Comparison of ENCODE assay signal across 14 cellular contexts in the genomic region with DNA sequence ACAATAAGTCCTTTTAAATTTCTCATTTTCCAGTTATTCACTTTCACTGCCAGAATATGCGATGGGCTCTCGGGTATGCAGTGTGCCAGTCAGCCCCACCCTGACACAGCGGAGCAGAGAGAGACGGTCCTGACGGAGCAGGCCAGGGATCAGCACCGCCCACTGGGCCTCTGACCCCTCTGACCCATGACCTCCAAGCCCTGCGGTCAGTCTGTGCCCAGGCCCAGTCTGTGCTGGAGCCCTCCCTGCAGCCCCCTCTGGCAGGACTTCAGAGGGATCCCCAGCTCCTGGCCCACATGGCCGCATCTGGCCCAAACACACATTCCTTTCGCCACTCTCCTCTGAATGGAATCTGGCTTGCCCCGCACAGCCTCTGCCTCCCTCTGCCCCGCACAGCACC. TPM values are rescaled to one million over a fixed set of nuclear protein-coding genes. Genes with fewer than 3 reads are reported as not detected.
A peak's percentile ranks its signal among the peaks of the same experiment; 100 is the strongest.
DNase-seq lines count a peak whose midpoint lies in the region; ATAC-seq, FAIRE-seq and TF ChIP-seq lines count a peak whose summit lies in the region.
"Had no signal": no experiment of that assay in that cellular context is flagged by ENCODE, and none has a peak within 500 bp of the region (broad histone marks: within the 10 kb centered on the region; RNA-seq: fewer than 3 reads in every experiment).

No MANE protein-coding gene starts in this region.

- H3K27ac ChIP-seq in SK-N-SH (ENCODE audit: low read depth in 2 of 2, low read length in 1 of 2), result no peak overlapping the region
- H3K27ac ChIP-seq in mesenchymal stem cell (ENCODE audit: low read length, poor library complexity, severe bottlenecking), result no peak overlapping the region
- no peak overlapping the region for H3K27ac ChIP-seq in pancreas
- H3K27ac ChIP-seq: 22Rv1, epithelial cell of prostate had no signal

- no peak for TF ChIP-seq EP300 in SK-N-SH (IDR thresholded peaks at IDR 0.05; ENCODE audit: borderline replicate concordance in 1 of 2, low read depth in 1 of 2, low read length in 1 of 2)

- peak overlapping the region; percentile 9 to 23 for H3K18ac ChIP-seq in mesenchymal stem cell (ENCODE audit: low read depth in 1 of 2, low read length in 2 of 2)

- no peak overlapping the region for H3K4me3 Mint-ChIP-seq in type B pancreatic cell
- H3K4me3 Mint-ChIP-seq: activated naive CD8-positive, alpha-beta T cell treated with anti-CD3 and anti-CD28 coated beads, Interleukin-2, amount 50 U/mL, for 24 hours had no signal

- H3K36me3 ChIP-seq in SK-N-SH (replicated peaks in 1 of 2; ENCODE audit: control insufficient read depth in 1 of 2, insufficient read depth in 2 of 2, low read length in 1 of 2), result no peaks in the 10 kb centered on the region
- H3K36me3 ChIP-seq in mesenchymal stem cell (ENCODE audit: control insufficient read depth in 1 of 2, insufficient read depth in 2 of 2, low read depth in 1 of 2, low read length in 2 of 2), result peaks cover 0 to 8% of the 10 kb centered on the region in 2 experiments
- no peaks in the 10 kb centered on the region for H3K36me3 ChIP-seq in pancreas

- H3F3A ChIP-seq in SK-N-SH (replicated peaks; ENCODE audit: insufficient read depth), result no peaks in the 10 kb centered on the region

- no peak overlapping the region for H2AK5ac ChIP-seq in mesenchymal stem cell (ENCODE audit: low read length, severe bottlenecking)

- H3K27ac Mint-ChIP-seq in type B pancreatic cell, result no peak overlapping the region

- H4K8ac ChIP-seq in mesenchymal stem cell (ENCODE audit: low read length), result peak overlapping the region; percentile 54

- POLR2A ChIA-PET in SK-N-SH (lab: Yijun Ruan, JAX), result interaction anchor here (1.0 kb wide), 1 partner anchor 41 kb away, joined by 3 read pairs; no protein-coding TSS in a partner anchor

- ATAC-seq in SK-N-SH treated with all-trans-retinoic acid at 6 μM for 48 hours (peak; percentile 64), GM18498 (IDR thresholded peaks at IDR 0.05; ENCODE audit: unreplicated experiment) (no peak), pancreas (no peak)
- ATAC-seq: activated naive CD8-positive, alpha-beta T cell treated with anti-CD3 and anti-CD28 coated beads, Interleukin-2, amount 50 U/mL, for 24 hours had no signal

- H3K23ac ChIP-seq in mesenchymal stem cell (ENCODE audit: low read length in 2 of 2), result no peak overlapping the region

- H3K4me2 ChIP-seq in SK-N-SH, result no peak overlapping the region
- no peak overlapping the region for H3K4me2 ChIP-seq in mesenchymal stem cell (ENCODE audit: low read length, poor library complexity, severe bottlenecking)

- FAIRE-seq in pancreas (lab: Jason Lieb, UNC), result no peak

- H2BK120ac ChIP-seq in mesenchymal stem cell (ENCODE audit: low read depth, low read length), result peak overlapping the region; percentile 65

- DNase-seq in SK-N-SH (no peak), fibroblast of gingiva (ENCODE audit: low read depth) (peak; percentile 73), mesenchymal stem cell (no peak), type B pancreatic cell (ENCODE audit: extremely low spot score, unreplicated experiment) (peak; percentile 58), pancreas (no peak), GM13977 (ENCODE audit: low spot score) (no peak)
- DNase-seq: activated CD4-positive, alpha-beta T cell treated with anti-CD3 and anti-CD28 coated beads, Interleukin-2, amount 50 U/mL, for 1 hour; activated naive CD8-positive, alpha-beta T cell treated with anti-CD3 and anti-CD28 coated beads, Interleukin-2, amount 50 U/mL, for 24 hours; DMS79 treated with DMSO at 0.1 percent for 48 hours had no signal

- peaks cover 6% of the 10 kb centered on the region for H3K27me3 Mint-ChIP-seq in type B pancreatic cell

- 92% methylated on average over 11 of the region's 11 CpGs for WGBS in SK-N-SH (ENCODE audit: low lambda C conversion rate)
- WGBS in mesenchymal stem cell, result 68% methylated on average over 11 of the region's 11 CpGs
- 79 to 88% methylated on average over 10 to 11 of the region's 11 CpGs for WGBS in pancreas, 2 donors

- no peak overlapping the region for H3K9ac ChIP-seq in SK-N-SH
- peak overlapping the region; percentile 48 for H3K9ac ChIP-seq in mesenchymal stem cell (ENCODE audit: low read length)

- no peak overlapping the region for H3K14ac ChIP-seq in mesenchymal stem cell (ENCODE audit: low read length in 2 of 2)

- H3K36me3 Mint-ChIP-seq in type B pancreatic cell, result no peaks in the 10 kb centered on the region

- no peak for TF ChIP-seq RAD21 in SK-N-SH (IDR thresholded peaks at IDR 0.05; ENCODE audit: low read length)

- H2BK12ac ChIP-seq in mesenchymal stem cell (ENCODE audit: low read length in 2 of 2), result peak overlapping the region in 1 of 2 experiments; percentile 92

- peaks cover 14% of the 10 kb centered on the region for H3K4me1 Mint-ChIP-seq in type B pancreatic cell (ENCODE audit: unreplicated experiment)

- peak overlapping the region; percentile 29 to 54 for H3K4ac ChIP-seq in mesenchymal stem cell (ENCODE audit: low read depth in 1 of 2, low read length in 2 of 2)

- intact Hi-C loops in pancreas (cut with DNase I), result no loop called here

- H4K91ac ChIP-seq in mesenchymal stem cell (ENCODE audit: low read length), result peak overlapping the region; percentile 79

- no peaks in the 10 kb centered on the region for H3K79me1 ChIP-seq in mesenchymal stem cell (replicated peaks; ENCODE audit: low read length, poor library complexity, severe bottlenecking)

- H3K27me3 ChIP-seq in SK-N-SH (ENCODE audit: insufficient read depth) (no peaks in the 10 kb centered on the region), mesenchymal stem cell (ENCODE audit: control insufficient read depth in 1 of 2, insufficient read depth in 1 of 2, low read length in 2 of 2) (no peaks in the 10 kb centered on the region), pancreas (no peaks in the 10 kb centered on the region)

- no peaks in the 10 kb centered on the region; a peak in 1 of 4 replicates for H3K4me1 ChIP-seq in SK-N-SH (ENCODE audit: control insufficient read depth in 1 of 2, insufficient read depth in 2 of 2, low read depth in 1 of 2, low read length in 1 of 2)
- H3K4me1 ChIP-seq in mesenchymal stem cell (ENCODE audit: control insufficient read depth, insufficient read depth, low read depth, low read length), result peaks cover 34% of the 10 kb centered on the region
- no peaks in the 10 kb centered on the region for H3K4me1 ChIP-seq in pancreas

- CTCF ChIA-PET in SK-N-SH (lab: Yijun Ruan, JAX), result no interaction called here

- no peaks in the 10 kb centered on the region for H4K20me1 ChIP-seq in SK-N-SH (ENCODE audit: insufficient read depth)

- in situ Hi-C loops in GM13977 (cut with MboI; ENCODE audit: low pct_unique_long_range_greater_than_20kb, low sequenced_read_pairs, unreplicated experiment), result no loop called here

- peaks cover 10% of the 10 kb centered on the region for H3K9me3 Mint-ChIP-seq in type B pancreatic cell

- peak overlapping the region; percentile 39 for H2BK15ac ChIP-seq in mesenchymal stem cell (ENCODE audit: low read depth, poor library complexity, severe bottlenecking)

- no peak for TF ChIP-seq CTCF in SK-N-SH (IDR thresholded peaks at IDR 0.05)
- TF ChIP-seq CTCF in type B pancreatic cell (conservative IDR thresholded peaks at IDR 0.05), result no peak
- no peak for TF ChIP-seq CTCF in pancreas (IDR thresholded peaks at IDR 0.05)
- TF ChIP-seq CTCF in GM13977 (IDR thresholded peaks at IDR 0.05; ENCODE audit: extremely low read depth, insufficient read depth, missing control alignments), result no peak

- H3K4me3 ChIP-seq in SK-N-SH (ENCODE audit: low read depth in 2 of 2, low read length in 1 of 2), result no peak overlapping the region
- H3K4me3 ChIP-seq in mesenchymal stem cell (ENCODE audit: insufficient read depth in 1 of 2, low read depth in 1 of 2, low read length in 2 of 2), result no peak overlapping the region
- H3K4me3 ChIP-seq in pancreas, result no peak overlapping the region
- H3K4me3 ChIP-seq: lung had no signal

- no peaks in the 10 kb centered on the region for H3K79me2 ChIP-seq in SK-N-SH (ENCODE audit: insufficient read depth)

- H2AFZ ChIP-seq in SK-N-SH (ENCODE audit: low read depth) (no peak overlapping the region), mesenchymal stem cell (ENCODE audit: low read depth, low read length) (no peak overlapping the region)

- H2BK5ac ChIP-seq in mesenchymal stem cell (ENCODE audit: low read depth, low read length, poor library complexity, severe bottlenecking), result no peak overlapping the region

- no peaks in the 10 kb centered on the region for H3K9me2 ChIP-seq in SK-N-SH

- H3K9me3 ChIP-seq in SK-N-SH (no peaks in the 10 kb centered on the region), mesenchymal stem cell (ENCODE audit: control insufficient read depth, low read length) (no peaks in the 10 kb centered on the region), pancreas (no peaks in the 10 kb centered on the region)

TF ChIP-seq in SK-N-SH, 30 proteins besides CTCF, POLR2A, EP300 and RAD21:
- no peak for TF ChIP-seq RFX5 (IDR thresholded peaks at IDR 0.05; ENCODE audit: low read length)
TF ChIP-seq in SK-N-SH: peak in this region for 0.

RNA-seq across cellular contexts. Expression of gene COL6A2, which starts 43.5 kb away (rescaled TPM):
- polyA plus RNA-seq in SK-N-SH (2012; rRNA removed) (66.6 and 108 TPM in 2 replicates), pancreas (100 to 1,000 TPM in 1 of 2 donors, 10 to 100 TPM in 1; 66.9 to 116 TPM)
- 38.5 and 67.6 TPM in 2 replicates for polyA plus RNA-seq in SK-N-SH (2012; cell fraction: cytosol; rRNA removed)
- 184 and 188 TPM in 2 replicates for polyA plus RNA-seq in SK-N-SH (2012; cell fraction: nucleus; rRNA removed)
- 1,409 TPM for polyA plus RNA-seq in mesenchymal stem cell (2013, experiment 1 of 2)
- 1,389 TPM for polyA plus RNA-seq in mesenchymal stem cell (2013, experiment 2 of 2)
- total RNA-seq in type B pancreatic cell (ENCODE audit: low replicate concordance) (23.8 and 114 TPM in 2 replicates), pancreas (100 to 1,000 TPM in 1 of 6 donors, 10 to 100 TPM in 5; 15.2 to 135 (median 45.5) TPM)

Comparison
In these comparisons a context has a peak if more than half of its experiments do, and no peak if none do; other contexts are left out.
1. DNase-seq: peak in fibroblast of gingiva (single experiment) and type B pancreatic cell (single experiment); none in SK-N-SH (single experiment), mesenchymal stem cell (single experiment), pancreas (0 of 6) and GM13977 (single experiment).